ENCODE assay signal across 14 cellular contexts in the genomic region with DNA sequence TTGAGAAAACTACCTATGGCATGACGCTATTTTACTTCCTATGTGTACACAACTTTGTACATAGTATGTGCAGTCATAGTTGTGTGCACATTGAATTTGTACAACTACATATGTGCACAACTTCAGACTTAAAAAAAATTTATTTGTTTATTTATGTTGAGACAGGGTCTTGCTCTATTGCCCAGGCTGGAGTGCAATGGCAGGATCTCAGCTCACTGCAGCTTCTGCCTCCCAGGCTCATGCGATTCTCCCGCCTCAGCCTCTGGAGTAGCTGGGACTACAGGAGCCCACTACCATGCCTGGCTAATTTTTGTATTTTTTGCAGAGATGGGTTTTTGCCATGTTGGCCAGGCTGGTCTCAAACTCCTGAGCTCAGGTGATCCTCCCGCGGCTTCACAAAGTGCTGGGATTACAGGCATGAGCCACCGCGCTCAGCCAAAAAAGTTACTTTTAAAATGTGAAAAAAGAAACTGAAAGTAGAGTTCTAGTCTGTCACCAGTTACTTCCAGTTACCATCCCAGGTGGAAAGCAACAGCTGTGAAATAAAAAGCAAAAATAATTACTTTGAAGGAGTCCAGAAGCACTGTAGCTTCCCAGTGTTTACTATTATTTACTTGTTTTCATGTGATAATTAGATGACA. TPM values are rescaled to one million over a fixed set of nuclear protein-coding genes. Genes with fewer than 3 reads are reported as not detected.
DNase-seq lines count a peak whose midpoint lies in the region; ATAC-seq and TF ChIP-seq lines count a peak whose summit lies in the region.
"Had no signal": no experiment of that assay in that cellular context is flagged by ENCODE, and none has a peak within 500 bp of the region (broad histone marks: within the 10 kb centered on the region; RNA-seq: fewer than 3 reads in every experiment).

No MANE protein-coding gene starts in this region.

- H3K27ac ChIP-seq in BLaER1 treated with 17β-estradiol and CSF1 and Interleukin-3, amounts not matched to agents 10 nM and 100 nM: no peak overlapping the region
- no peak overlapping the region for H3K27ac ChIP-seq in lower lobe of right lung
- H3K27ac ChIP-seq in adrenal gland: no peak overlapping the region
- H3K27ac ChIP-seq: hepatocyte, skin epidermis had no signal

- no peak overlapping the region for H3K9ac ChIP-seq in BLaER1 treated with 17β-estradiol and CSF1 and Interleukin-3, amounts not matched to agents 10 nM and 100 nM

- DNase-seq in HFFc6: no peak
- DNase-seq in activated naive CD4-positive, alpha-beta T cell treated with anti-CD3 and anti-CD28 coated beads, Interleukin-2, amount 50 U/mL, for 72 hours (ENCODE audit: low spot score in 2 of 2): no peak
- DNase-seq in lower lobe of right lung: no peak
- DNase-seq in mesothelial cell of epicardium (ENCODE audit: low spot score in 2 of 2, unreplicated experiment in 2 of 2): no peak
- DNase-seq in Caco-2: no peak
- DNase-seq in adrenal gland: no peak
- DNase-seq: COR-L47, Kasumi-1, mucosa of descending colon had no signal

- BruUV-seq in Caco-2 (replicated peaks; lab: Mats Ljungman, UMichigan): no TSS peak

- H3K9me3 ChIP-seq in BLaER1 treated with 17β-estradiol and CSF1 and Interleukin-3, amounts not matched to agents 10 nM and 100 nM (replicated peaks in 1 of 11): no peaks in the 10 kb centered on the region; a peak in 1 of 22 replicates
- no peaks in the 10 kb centered on the region for H3K9me3 ChIP-seq in lower lobe of right lung
- no peaks in the 10 kb centered on the region for H3K9me3 ChIP-seq in Caco-2
- no peaks in the 10 kb centered on the region for H3K9me3 ChIP-seq in adrenal gland (replicated peaks in 1 of 3)
- H3K9me3 ChIP-seq: mucosa of descending colon had no signal

- no peak for ATAC-seq in activated naive CD4-positive, alpha-beta T cell treated with anti-CD3 and anti-CD28 coated beads, Interleukin-2, amount 50 U/mL, for 72 hours
- no peak for ATAC-seq in lower lobe of right lung
- ATAC-seq in SK-N-SH treated with all-trans-retinoic acid at 6 μM for 48 hours: no peak
- ATAC-seq: HCT116, mucosa of descending colon had no signal

- peak overlapping the region; percentile 49; the same call in 1 of the 2 replicates for H3K4me3 Mint-ChIP-seq in HFFc6
- no peak overlapping the region for H3K4me3 Mint-ChIP-seq in mesothelial cell of epicardium
- H3K4me3 Mint-ChIP-seq in Caco-2 (ENCODE audit: unreplicated experiment): no peak overlapping the region

- H3K9me3 Mint-ChIP-seq in HFFc6: no peaks in the 10 kb centered on the region
- H3K9me3 Mint-ChIP-seq in activated naive CD4-positive, alpha-beta T cell treated with anti-CD3 and anti-CD28 coated beads, Interleukin-2, amount 50 U/mL, for 72 hours: no peaks in the 10 kb centered on the region
- no peaks in the 10 kb centered on the region for H3K9me3 Mint-ChIP-seq in mesothelial cell of epicardium
- H3K9me3 Mint-ChIP-seq in Caco-2 (ENCODE audit: unreplicated experiment): no peaks in the 10 kb centered on the region

- no peaks in the 10 kb centered on the region for H3K27me3 ChIP-seq in BLaER1 treated with 17β-estradiol and CSF1 and Interleukin-3, amounts not matched to agents 10 nM and 100 nM
- H3K27me3 ChIP-seq in lower lobe of right lung (ENCODE audit: low read depth) (no peaks in the 10 kb centered on the region), Caco-2 (replicated peaks; ENCODE audit: control insufficient read depth, insufficient read depth, low read length) (no peaks in the 10 kb centered on the region), adrenal gland (no peaks in the 10 kb centered on the region)
- H3K27me3 ChIP-seq: hepatocyte had no signal

- H3K36me3 Mint-ChIP-seq in HFFc6 (ENCODE audit: low read depth) (peaks cover 20% of the 10 kb centered on the region), mesothelial cell of epicardium (peaks cover 7% of the 10 kb centered on the region), Caco-2 (ENCODE audit: insufficient read depth, unreplicated experiment) (peaks cover 17% of the 10 kb centered on the region)
- H3K36me3 Mint-ChIP-seq in activated naive CD4-positive, alpha-beta T cell treated with anti-CD3 and anti-CD28 coated beads, Interleukin-2, amount 50 U/mL, for 72 hours: peaks cover 24 to 44% of the 10 kb centered on the region in 2 donors

- H3K4me2 ChIP-seq in BLaER1 treated with 17β-estradiol and CSF1 and Interleukin-3, amounts not matched to agents 10 nM and 100 nM: peak overlapping the region in 7 of 11 experiments; percentile 13 to 93 (median 20); a peak in 10 of 22 replicates
- H3K4me2 ChIP-seq: hepatocyte had no signal

- no peaks in the 10 kb centered on the region; the same call in 1 of the 2 replicates for H3K27me3 Mint-ChIP-seq in HFFc6 (ENCODE audit: insufficient read depth)
- H3K27me3 Mint-ChIP-seq in mesothelial cell of epicardium (ENCODE audit: low read depth): peaks cover 6% of the 10 kb centered on the region
- no peaks in the 10 kb centered on the region for H3K27me3 Mint-ChIP-seq in Caco-2 (ENCODE audit: insufficient read depth, unreplicated experiment)

- H3K4me3 ChIP-seq in BLaER1 treated with 17β-estradiol and CSF1 and Interleukin-3, amounts not matched to agents 10 nM and 100 nM: no peak overlapping the region
- H3K4me3 ChIP-seq in lower lobe of right lung: peak overlapping the region; percentile 23
- H3K4me3 ChIP-seq in Caco-2 (ENCODE audit: low read depth, low read length): no peak overlapping the region
- no peak overlapping the region for H3K4me3 ChIP-seq in adrenal gland
- H3K4me3 ChIP-seq: hepatocyte, mucosa of descending colon had no signal

- peaks cover 32 to 64% (median 51%) of the 10 kb centered on the region in 10 experiments for H3K4me1 ChIP-seq in BLaER1 treated with 17β-estradiol and CSF1 and Interleukin-3, amounts not matched to agents 10 nM and 100 nM
- H3K4me1 ChIP-seq in lower lobe of right lung (peaks cover 40% of the 10 kb centered on the region), Caco-2 (peaks cover 9% of the 10 kb centered on the region; the same call in 1 of the 2 replicates), adrenal gland (replicated peaks in 1 of 2) (peaks cover 5 to 40% of the 10 kb centered on the region in 2 donors)

- peaks cover 52% of the 10 kb centered on the region for H3K4me1 Mint-ChIP-seq in HFFc6 (ENCODE audit: low read depth)
- peaks cover 43% of the 10 kb centered on the region for H3K4me1 Mint-ChIP-seq in mesothelial cell of epicardium
- peaks cover 13% of the 10 kb centered on the region for H3K4me1 Mint-ChIP-seq in Caco-2 (ENCODE audit: low read depth, unreplicated experiment)

- 67 to 86% (median 77%) methylated on average over 7 of the region's 7 CpGs for WGBS in adrenal gland, 4 donors

- no peak for TF ChIP-seq CTCF in HFFc6 (IDR thresholded peaks at IDR 0.05)
- no peak for TF ChIP-seq CTCF in lower lobe of right lung (IDR thresholded peaks at IDR 0.05)
- no peak for TF ChIP-seq CTCF in mesothelial cell of epicardium (IDR thresholded peaks at IDR 0.05; ENCODE audit: unreplicated experiment)
- no peak for TF ChIP-seq CTCF in Caco-2 (IDR thresholded peaks at IDR 0.05; ENCODE audit: insufficient read depth in 1 of 2, low read depth in 1 of 2, low read length in 1 of 2, severe bottlenecking in 1 of 2, unreplicated experiment in 1 of 2)
- TF ChIP-seq CTCF in adrenal gland (IDR thresholded peaks at IDR 0.05): no peak

- POLR2A ChIA-PET in Caco-2 (lab: Charles Lee): no interaction called here

- peaks cover 10 to 13% (median 11%) of the 10 kb centered on the region in 11 experiments; a peak in 20 of 22 replicates for H3K36me3 ChIP-seq in BLaER1 treated with 17β-estradiol and CSF1 and Interleukin-3, amounts not matched to agents 10 nM and 100 nM
- peaks cover 3% of the 10 kb centered on the region for H3K36me3 ChIP-seq in lower lobe of right lung
- H3K36me3 ChIP-seq in Caco-2 (ENCODE audit: control insufficient read depth, insufficient read depth, low read length): no peaks in the 10 kb centered on the region
- H3K36me3 ChIP-seq in adrenal gland (replicated peaks in 1 of 2): no peaks in the 10 kb centered on the region

- CTCF ChIA-PET in Caco-2 (lab: Charles Lee): no interaction called here

- TF ChIP-seq POLR2A in adrenal gland (IDR thresholded peaks at IDR 0.05): no peak

- H3K27ac Mint-ChIP-seq in HFFc6 (peak overlapping the region; percentile 14; the same call in 1 of the 2 replicates), mesothelial cell of epicardium (no peak overlapping the region), Caco-2 (ENCODE audit: unreplicated experiment) (no peak overlapping the region)
- peak overlapping the region; percentile 70 to 90 for H3K27ac Mint-ChIP-seq in activated naive CD4-positive, alpha-beta T cell treated with anti-CD3 and anti-CD28 coated beads, Interleukin-2, amount 50 U/mL, for 72 hours

- intact Hi-C loops in lower lobe of right lung (cut with DNase I): no loop called here
- intact Hi-C loops in Caco-2 (cut with micrococcal nuclease; ENCODE audit: unreplicated experiment): loop anchor here (2.0 kb wide), 1 partner anchor 73 kb away; no protein-coding TSS in a partner anchor
- intact Hi-C loops in adrenal gland (cut with DNase I): loop anchor here (10.0 kb wide), 2 partner anchors 75 to 215 kb away; no protein-coding TSS in a partner anchor

- H4K20me1 ChIP-seq in BLaER1 treated with 17β-estradiol and CSF1 and Interleukin-3, amounts not matched to agents 10 nM and 100 nM: peaks cover 0 to 9% (median 0%) of the 10 kb centered on the region in 11 experiments; a peak in 1 of 22 replicates

RNA-seq across cellular contexts. Expression of a gene that starts 1.7 kb away (rescaled TPM):
- 10 to 100 TPM; 13.2 to 15.3 (median 14.0) TPM for total RNA-seq in HFFc6 (2021; fragmentation: NEBNext Ultra II Directional; extraction: Animal tissue kit (Norgen Biotek cat#: 25700))
- total RNA-seq in activated naive CD4-positive, alpha-beta T cell treated with anti-CD3 and anti-CD28 coated beads, Interleukin-2, amount 50 U/mL, for 72 hours: 10 to 100 TPM; 21.7 to 26.0 TPM
- total RNA-seq in lower lobe of right lung: 20.6 TPM
- 51.7 to 53.1 TPM (median 52.8 TPM) in 3 replicates for total RNA-seq in mesothelial cell of epicardium
- 15.6 and 17.0 TPM in 2 replicates for total RNA-seq in Caco-2 (2022)
- total RNA-seq in adrenal gland: 10 to 100 TPM; 10.5 to 26.1 (median 19.7) TPM
- 10 to 100 TPM in 1 of 3 donors, 1 to 10 TPM in 2; 3.5 to 18.9 (median 5.0) TPM for polyA plus RNA-seq in adrenal gland

RNA-seq across cellular contexts. Expression of a gene that starts 15.6 kb away (rescaled TPM):
- 1 to 10 TPM in 3 of 6 experiments, under 1 TPM in 3; 0.84 to 1.6 (median 1.1) TPM for total RNA-seq in HFFc6 (2021; fragmentation: NEBNext Ultra II Directional; extraction: Animal tissue kit (Norgen Biotek cat#: 25700))
- 1 to 10 TPM; 3.3 to 3.5 TPM for total RNA-seq in activated naive CD4-positive, alpha-beta T cell treated with anti-CD3 and anti-CD28 coated beads, Interleukin-2, amount 50 U/mL, for 72 hours
- total RNA-seq in lower lobe of right lung: 6.8 TPM
- total RNA-seq in mesothelial cell of epicardium: 9.1 to 11.7 TPM (median 11.3 TPM) in 3 replicates
- 5.8 and 6.7 TPM in 2 replicates for total RNA-seq in Caco-2 (2022)
- 1 to 10 TPM; 1.8 to 6.9 (median 4.2) TPM for total RNA-seq in adrenal gland
- polyA plus RNA-seq in adrenal gland: 1 to 10 TPM; 7.9 to 9.6 (median 8.3) TPM

RNA-seq across cellular contexts. Expression of a gene that starts 59.6 kb away (rescaled TPM):
- under 1 TPM; 0.10 to 0.34 (median 0.20) TPM for total RNA-seq in HFFc6 (2021; fragmentation: NEBNext Ultra II Directional; extraction: Animal tissue kit (Norgen Biotek cat#: 25700))
- total RNA-seq in activated naive CD4-positive, alpha-beta T cell treated with anti-CD3 and anti-CD28 coated beads, Interleukin-2, amount 50 U/mL, for 72 hours: 10 to 100 TPM in 1 of 2 donors, 1 to 10 TPM in 1; 2.1 to 35.7 TPM
- total RNA-seq in lower lobe of right lung (2.2 TPM), mesothelial cell of epicardium (3.7 to 4.6 TPM (median 4.0 TPM) in 3 replicates), Caco-2 (2022) (9.2 and 11.0 TPM in 2 replicates), adrenal gland (1 to 10 TPM in 3 of 8 donors, under 1 TPM in 5; 0.56 to 3.9 (median 0.94) TPM)
- 1 to 10 TPM in 1 of 3 donors, under 1 TPM in 2; 0.72 to 1.1 (median 0.98) TPM for polyA plus RNA-seq in adrenal gland

Comparison
In these comparisons a context has a peak if more than half of its experiments do, and no peak if none do; other contexts are left out.
1. H3K27ac Mint-ChIP-seq: peak in HFFc6 (single experiment) and activated naive CD4-positive, alpha-beta T cell treated with anti-CD3 and anti-CD28 coated beads, Interleukin-2, amount 50 U/mL, for 72 hours (2 of 2); none in mesothelial cell of epicardium (single experiment) and Caco-2 (single experiment).